ENCODE assay signal across 23 cellular contexts in genomic region chr7:151816562-151817314, GRCh38.
"Had no signal": no experiment of that assay in that cellular context is flagged by ENCODE, and none has a peak within 500 bp of the region (broad histone marks: within the 10 kb centered on the region; RNA-seq: fewer than 3 reads in every experiment).

No MANE protein-coding gene starts in this region.

- H3K79me2 ChIP-seq: parathyroid adenoma had no signal

- H3K9me3 Mint-ChIP-seq: nephron had no signal

- ATAC-seq: gastrocnemius medialis, left lung had no signal

- H3K27me3 ChIP-seq: dorsolateral prefrontal cortex, esophagus muscularis mucosa, gastrocnemius medialis, left lung, right atrium auricular region, sigmoid colon, thyroid gland, upper lobe of left lung, uterus had no signal

- DNase-seq: cortex of kidney; dorsolateral prefrontal cortex; effector memory CD4-positive, alpha-beta T cell; gastrocnemius medialis; islet precursor cell; mesenchymal stem cell; midbrain; occipital lobe; sigmoid colon; stimulated activated CD4-positive, alpha-beta T cell treated with anti-CD3 and anti-CD28 coated beads, Interleukin-2, amount 100 ng/mL, for 24 hours; stimulated activated CD4-positive, alpha-beta T cell treated with anti-CD3 and anti-CD28 coated beads, Interleukin-4, amount 100 ng/mL, for 4 hours; stimulated activated naive CD4-positive, alpha-beta T cell treated with Interleukin-2 at 50 U/mL for 16 hours; thyroid gland; upper lobe of left lung; uterus had no signal

- FAIRE-seq: endometrium had no signal

- H3K4me1 ChIP-seq: gastrocnemius medialis, left lung, parathyroid adenoma, sigmoid colon, thyroid gland, uterus had no signal

- H3K9me3 ChIP-seq: esophagus muscularis mucosa, gastrocnemius medialis, left lung, right atrium auricular region, sigmoid colon, thyroid gland, upper lobe of left lung, uterus had no signal

- H3K9ac ChIP-seq: parathyroid adenoma had no signal

- H2AFZ ChIP-seq: parathyroid adenoma had no signal

- H3K36me3 ChIP-seq: esophagus muscularis mucosa, gastrocnemius medialis, left lung, right atrium auricular region, sigmoid colon, thyroid gland, upper lobe of left lung, uterus had no signal

- H3K27ac Mint-ChIP-seq: nephron had no signal

- H3K27ac ChIP-seq: esophagus muscularis mucosa, gastrocnemius medialis, left lung, parathyroid adenoma, right atrium auricular region, sigmoid colon, skin epidermis, thyroid gland, upper lobe of left lung, uterus had no signal

- H3K4me3 Mint-ChIP-seq: nephron had no signal

- H3K4me3 ChIP-seq: dorsolateral prefrontal cortex, esophagus muscularis mucosa, gastrocnemius medialis, left lung, lung, right atrium auricular region, sigmoid colon, skin epidermis, thyroid gland, upper lobe of left lung, uterus had no signal
